ENCODE assay signal across 18 cellular contexts in genomic region chr9:87622936-87623335, GRCh38.
DNase-seq lines count a peak whose midpoint lies in the region; ATAC-seq and TF ChIP-seq lines count a peak whose summit lies in the region.
"Had no signal": no experiment of that assay in that cellular context is flagged by ENCODE, and none has a peak within 500 bp of the region (broad histone marks: within the 10 kb centered on the region; RNA-seq: fewer than 3 reads in every experiment).

No MANE protein-coding gene starts in this region.

- intact Hi-C loops in sciatic nerve (cut with DNase I), result no loop called here

- peak overlapping the region; percentile 34 for H3K4me3 Mint-ChIP-seq in glutamatergic neuron (ENCODE audit: unreplicated experiment)

- no peaks in the 10 kb centered on the region for H3K9me3 ChIP-seq in right atrium auricular region
- H3K9me3 ChIP-seq: A549, SJCRH30 had no signal

- H3K4me3 ChIP-seq in right atrium auricular region, result no peak overlapping the region
- H3K4me3 ChIP-seq: A549, PC-9, SJCRH30 had no signal

- H3K27ac ChIP-seq in right atrium auricular region, result no peak overlapping the region
- H3K27ac ChIP-seq: A549, C4-2B, PC-9, SJCRH30 had no signal

- peak overlapping the region; percentile 62 for H3K27ac Mint-ChIP-seq in glutamatergic neuron (ENCODE audit: unreplicated experiment)

- H3K4me1 Mint-ChIP-seq in glutamatergic neuron (ENCODE audit: low read depth, unreplicated experiment), result peaks cover 45% of the 10 kb centered on the region

- peaks cover 14% of the 10 kb centered on the region for H3K27me3 Mint-ChIP-seq in glutamatergic neuron (ENCODE audit: unreplicated experiment)

- TF ChIP-seq CTCF in glutamatergic neuron (IDR thresholded peaks at IDR 0.05; ENCODE audit: partially characterized antibody, unreplicated experiment) (no peak), right atrium auricular region (IDR thresholded peaks at IDR 0.05) (no peak)

- ATAC-seq in sciatic nerve, result peak; percentile 71
- no peak for ATAC-seq in GM21717 (IDR thresholded peaks at IDR 0.05; ENCODE audit: unreplicated experiment)
- ATAC-seq in GM21576 (IDR thresholded peaks at IDR 0.05; ENCODE audit: unreplicated experiment), result no peak
- ATAC-seq: A549 had no signal

- H3K4me1 ChIP-seq in right atrium auricular region, result no peaks in the 10 kb centered on the region
- H3K4me1 ChIP-seq: A549 had no signal

- H3K9me3 Mint-ChIP-seq in glutamatergic neuron (ENCODE audit: unreplicated experiment), result peaks cover 23% of the 10 kb centered on the region

- H3K36me3 ChIP-seq in right atrium auricular region, result no peaks in the 10 kb centered on the region

- peaks cover 25% of the 10 kb centered on the region for H3K36me3 Mint-ChIP-seq in glutamatergic neuron (ENCODE audit: unreplicated experiment)

- H3K27me3 ChIP-seq in right atrium auricular region, result no peaks in the 10 kb centered on the region
- H3K27me3 ChIP-seq: SJCRH30 had no signal

- DNase-seq in LHCN-M2 (ENCODE audit: low read depth) (peak; percentile 50), amniotic epithelial cell (ENCODE audit: low read depth) (peak; percentile 90), glutamatergic neuron (no peak), sciatic nerve (ENCODE audit: low spot score) (no peak), NCI-H446 treated with DMSO at 0.1 percent for 48 hours (lab: John Stamatoyannopoulos, UW) (no peak), right atrium auricular region (ENCODE audit: low spot score) (no peak)
- DNase-seq: DND-41; GF-D8; MM.1S; NCI-H1105 treated with DMSO at 0.1 percent for 48 hours; NCI-H187 treated with DMSO at 0.1 percent for 48 hours; NK-92 treated with Interleukin-12 subunit alpha and Interleukin-12 subunit beta, amount 100 ng/mL, for 24 hours; PC-9 had no signal

Comparison
In these comparisons a context has a peak if more than half of its experiments do, and no peak if none do; other contexts are left out.
1. DNase-seq: peak in LHCN-M2 (single experiment) and amniotic epithelial cell (single experiment); none in glutamatergic neuron (single experiment), sciatic nerve (single experiment), NCI-H446 treated with DMSO at 0.1 percent for 48 hours (single experiment) and right atrium auricular region (single experiment).